ENCODE assay signal across 22 cellular contexts in genomic region chr6:41929918-41930317, GRCh38.
"Had no signal": no experiment of that assay in that cellular context is flagged by ENCODE, and none has a peak within 500 bp of the region (broad histone marks: within the 10 kb centered on the region; RNA-seq: fewer than 3 reads in every experiment).

No MANE protein-coding gene starts in this region.

- H3K4me1 ChIP-seq: foreskin keratinocyte, neural progenitor cell, parathyroid adenoma, tibial artery had no signal

- H3K36me3 ChIP-seq: neural progenitor cell had no signal

- H3K27me3 ChIP-seq: brain microvascular endothelial cell, foreskin keratinocyte, neural progenitor cell, tibial artery, vagina had no signal

- DNase-seq: activated CD4-positive, alpha-beta T cell treated with anti-CD3 and anti-CD28 coated beads, Interleukin-2, amount 10 ng/mL, durations not matched to agents 7 days and 5 days; activated CD4-positive, CD25-positive, alpha-beta regulatory T cell; activated effector memory CD4-positive, alpha-beta T cell treated with anti-CD3 and anti-CD28 coated beads, Interleukin-2, amount 50 U/mL, for 16 hours; activated naive CD8-positive, alpha-beta T cell treated with anti-CD3 and anti-CD28 coated beads, Interleukin-2, amount 10 ng/mL, durations not matched to agents 7 days and 5 days; activated T-cell treated with anti-CD3 and anti-CD28 coated beads, Interleukin-2, amount 50 U/mL, for 4 hours; anterior cingulate cortex; brain microvascular endothelial cell; effector CD8-positive, alpha-beta T cell; foreskin keratinocyte; glutamatergic neuron; hypothalamus; kidney glomerular epithelial cell; mesendoderm; retina; tibial artery had no signal

- H3K27me3 Mint-ChIP-seq: activated CD4-positive, alpha-beta T cell treated with anti-CD3 and anti-CD28 coated beads, Interleukin-2, amount 10 ng/mL, durations not matched to agents 7 days and 5 days; activated naive CD8-positive, alpha-beta T cell treated with anti-CD3 and anti-CD28 coated beads, Interleukin-2, amount 10 ng/mL, durations not matched to agents 7 days and 5 days; central memory CD8-positive, alpha-beta T cell; stimulated activated memory B cell treated with anti-CD40 and anti-IgM and Interleukin-4, amounts not matched to agents 10 μg/mL and 1 μg/mL and 100 μg/mL, for 72 hours had no signal

- H3K4me1 Mint-ChIP-seq: neural progenitor cell had no signal

- H3K9ac ChIP-seq: neural progenitor cell, parathyroid adenoma had no signal

- H3K27ac Mint-ChIP-seq: activated CD4-positive, alpha-beta T cell treated with anti-CD3 and anti-CD28 coated beads, Interleukin-2, amount 10 ng/mL, durations not matched to agents 7 days and 5 days; neural progenitor cell; stimulated activated memory B cell treated with anti-CD40 and anti-IgM and Interleukin-4, amounts not matched to agents 10 μg/mL and 1 μg/mL and 100 μg/mL, for 72 hours; T-helper 2 cell treated with Interferon-gamma antibody and Interleukin-4, amounts not matched to agents 5 μg/mL and 100 μg/mL, for 36 hours had no signal

- H3K9me3 Mint-ChIP-seq: activated CD4-positive, alpha-beta T cell treated with anti-CD3 and anti-CD28 coated beads, Interleukin-2, amount 10 ng/mL, durations not matched to agents 7 days and 5 days; activated naive CD8-positive, alpha-beta T cell treated with anti-CD3 and anti-CD28 coated beads, Interleukin-2, amount 10 ng/mL, durations not matched to agents 7 days and 5 days; activated T-cell treated with anti-CD3 and anti-CD28 coated beads, Interleukin-2, amount 50 U/mL, for 4 hours; central memory CD8-positive, alpha-beta T cell; neural progenitor cell; stimulated activated memory B cell treated with anti-CD40 and anti-IgM and Interleukin-4, amounts not matched to agents 10 μg/mL and 1 μg/mL and 100 μg/mL, for 72 hours; T-helper 2 cell treated with Interferon-gamma antibody and Interleukin-4, amounts not matched to agents 5 μg/mL and 100 μg/mL, for 36 hours had no signal

- H3K9me3 ChIP-seq: tibial artery, vagina had no signal

- H2AFZ ChIP-seq: neural progenitor cell, parathyroid adenoma had no signal

- H3K4me3 ChIP-seq: neural progenitor cell, tibial artery, vagina had no signal

- FAIRE-seq: endothelial cell of umbilical vein had no signal

- ATAC-seq: activated T-cell treated with anti-CD3 and anti-CD28 coated beads, Interleukin-2, amount 50 U/mL, for 4 hours; foreskin keratinocyte; stimulated activated memory B cell treated with anti-CD40 and anti-IgM and Interleukin-4, amounts not matched to agents 10 μg/mL and 1 μg/mL and 100 μg/mL, for 72 hours had no signal

- H3K4me3 Mint-ChIP-seq: activated CD4-positive, alpha-beta T cell treated with anti-CD3 and anti-CD28 coated beads, Interleukin-2, amount 10 ng/mL, durations not matched to agents 7 days and 5 days; activated naive CD8-positive, alpha-beta T cell treated with anti-CD3 and anti-CD28 coated beads, Interleukin-2, amount 10 ng/mL, durations not matched to agents 7 days and 5 days; activated T-cell treated with anti-CD3 and anti-CD28 coated beads, Interleukin-2, amount 50 U/mL, for 4 hours; central memory CD8-positive, alpha-beta T cell; neural progenitor cell; stimulated activated memory B cell treated with anti-CD40 and anti-IgM and Interleukin-4, amounts not matched to agents 10 μg/mL and 1 μg/mL and 100 μg/mL, for 72 hours; T-helper 2 cell treated with Interferon-gamma antibody and Interleukin-4, amounts not matched to agents 5 μg/mL and 100 μg/mL, for 36 hours had no signal

- H3K27ac ChIP-seq: brain microvascular endothelial cell, foreskin keratinocyte, neural progenitor cell, parathyroid adenoma, tibial artery, vagina had no signal

- H3K4me2 ChIP-seq: neural progenitor cell had no signal
